Comparison of ENCODE assay signal across 12 cellular contexts in the genomic region with DNA sequence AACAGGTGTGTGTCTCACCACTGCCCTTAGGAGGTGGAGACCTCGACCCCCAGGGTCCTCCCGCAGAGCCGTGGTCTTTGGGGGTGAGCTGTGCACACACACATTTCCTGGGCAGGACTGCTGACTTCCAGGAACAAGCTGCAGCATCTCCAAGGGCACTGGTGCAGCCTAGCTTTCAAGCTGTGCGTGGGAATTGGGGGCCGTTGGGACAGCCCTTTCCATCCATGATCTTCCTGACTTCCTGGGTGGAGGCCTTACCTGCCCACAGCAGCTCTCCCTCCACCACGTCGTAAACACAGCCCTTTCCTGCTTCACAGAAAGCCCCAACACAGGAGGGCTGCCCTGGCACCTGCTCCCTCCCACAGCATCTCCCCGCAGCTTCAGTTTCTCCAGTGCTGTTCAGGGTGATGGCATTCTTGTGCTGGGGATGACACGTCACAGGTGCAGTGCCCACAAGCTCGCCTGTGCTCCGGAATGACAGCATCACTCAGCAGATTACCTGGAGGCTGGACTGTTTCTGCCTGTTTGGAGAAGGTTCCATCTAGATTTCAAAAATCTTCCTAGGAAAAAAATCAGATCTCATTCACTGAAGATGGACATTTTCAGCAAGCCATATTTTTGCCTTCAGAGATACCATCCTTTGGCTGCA.
DNase-seq lines count a peak whose midpoint lies in the region; ATAC-seq and TF ChIP-seq lines count a peak whose summit lies in the region.
"Had no signal": no experiment of that assay in that cellular context is flagged by ENCODE, and none has a peak within 500 bp of the region (broad histone marks: within the 10 kb centered on the region; RNA-seq: fewer than 3 reads in every experiment).

No MANE protein-coding gene starts in this region.

- H3K4me1 ChIP-seq in right atrium auricular region, result no peaks in the 10 kb centered on the region
- no peaks in the 10 kb centered on the region for H3K4me1 ChIP-seq in osteoblast (ENCODE audit: insufficient read depth, low read length)
- H3K4me1 ChIP-seq: HAP-1 had no signal

- H3K4me3 ChIP-seq in right atrium auricular region, result no peak overlapping the region
- no peak overlapping the region for H3K4me3 ChIP-seq in osteoblast (ENCODE audit: insufficient read depth, low read length)
- H3K4me3 ChIP-seq: BLaER1 treated with 17β-estradiol and CSF1 and Interleukin-3, amounts not matched to agents 10 nM and 100 nM; HAP-1 had no signal

- H3K36me3 ChIP-seq in right atrium auricular region (no peaks in the 10 kb centered on the region), osteoblast (ENCODE audit: insufficient read depth, low read length) (no peaks in the 10 kb centered on the region)
- H3K36me3 ChIP-seq: BLaER1 treated with 17β-estradiol and CSF1 and Interleukin-3, amounts not matched to agents 10 nM and 100 nM; HAP-1 had no signal

- TF ChIP-seq CTCF in right atrium auricular region (IDR thresholded peaks at IDR 0.05) (no peak), osteoblast (IDR thresholded peaks at IDR 0.05; ENCODE audit: extremely low read depth, low read depth, low read length) (no peak)

- H4K20me1 ChIP-seq in osteoblast (ENCODE audit: insufficient read depth, low read length), result no peaks in the 10 kb centered on the region

- H3K79me2 ChIP-seq in osteoblast (ENCODE audit: insufficient read depth, low read length), result no peaks in the 10 kb centered on the region

- H3K4me2 ChIP-seq in osteoblast (ENCODE audit: insufficient read depth, low read length), result no peak overlapping the region

- DNase-seq in cardiac septum (ENCODE audit: low spot score), result peak; percentile 44
- DNase-seq in right atrium auricular region (ENCODE audit: low spot score), result no peak
- DNase-seq in left kidney (ENCODE audit: low read depth, low spot score), result peak; percentile 0
- DNase-seq in osteoblast (ENCODE audit: insufficient read length, low spot score, missing footprints), result peak; percentile 51
- DNase-seq in kidney glomerular epithelial cell (lab: John Stamatoyannopoulos, UW), result no peak
- DNase-seq: ACHN, Calu3, DMS 273 treated with DMSO at 0.1 percent for 48 hours had no signal

- intact Hi-C loops in cardiac septum (cut with DNase I), result no loop called here

- H3K27ac ChIP-seq in right atrium auricular region, result no peak overlapping the region
- no peak overlapping the region for H3K27ac ChIP-seq in osteoblast (ENCODE audit: low read depth, low read length)
- H3K27ac ChIP-seq: BLaER1 treated with 17β-estradiol and CSF1 and Interleukin-3, amounts not matched to agents 10 nM and 100 nM had no signal

- no peaks in the 10 kb centered on the region for H3K27me3 ChIP-seq in right atrium auricular region
- no peaks in the 10 kb centered on the region for H3K27me3 ChIP-seq in osteoblast (ENCODE audit: insufficient read depth, low read length)
- H3K27me3 ChIP-seq: BLaER1 treated with 17β-estradiol and CSF1 and Interleukin-3, amounts not matched to agents 10 nM and 100 nM had no signal

- no peaks in the 10 kb centered on the region for H3K9me3 ChIP-seq in right atrium auricular region
- no peaks in the 10 kb centered on the region for H3K9me3 ChIP-seq in osteoblast (ENCODE audit: low read depth, low read length)
- H3K9me3 ChIP-seq: BLaER1 treated with 17β-estradiol and CSF1 and Interleukin-3, amounts not matched to agents 10 nM and 100 nM; HAP-1 had no signal

- H2AFZ ChIP-seq in osteoblast (ENCODE audit: low read length), result no peak overlapping the region

- ATAC-seq in GM21737 (IDR thresholded peaks at IDR 0.05; ENCODE audit: unreplicated experiment) (no peak), GM18517 (IDR thresholded peaks at IDR 0.05; ENCODE audit: unreplicated experiment) (no peak)

Comparison
In these comparisons a context has a peak if more than half of its experiments do, and no peak if none do; other contexts are left out.
1. DNase-seq: peak in cardiac septum (single experiment), left kidney (single experiment) and osteoblast (single experiment); none in right atrium auricular region (single experiment) and kidney glomerular epithelial cell (single experiment).